ENCODE assay signal across 2 cellular contexts in genomic region chrX:14380044-14380443, GRCh38.
TF ChIP-seq lines count a peak whose summit lies in the region.

No MANE protein-coding gene starts in this region.

TF ChIP-seq in HEK293, 187 proteins besides CTCF, POLR2A, EP300 and RAD21 (continued from another document):
- TF ChIP-seq ZNF211 (tag by site-specific recombination; IDR thresholded peaks at IDR 0.05; ENCODE audit: low read depth) (no peak), ZNF704 (tag by site-specific recombination; IDR thresholded peaks at IDR 0.05) (no peak)

TF ChIP-seq in GM23338, 12 proteins besides CTCF, POLR2A, EP300 and RAD21 (continued from another document):
- TF ChIP-seq ETS1 (IDR thresholded peaks at IDR 0.05) (no peak), CREB1 (CRISPR knock-in tag; IDR thresholded peaks at IDR 0.05; ENCODE audit: low read depth) (no peak), EZH2phosphoT487 (IDR thresholded peaks at IDR 0.05; ENCODE audit: unreplicated experiment) (no peak), ZNF462 (CRISPR knock-in tag; IDR thresholded peaks at IDR 0.05) (no peak), NANOG (IDR thresholded peaks at IDR 0.05; ENCODE audit: borderline replicate concordance) (no peak), JUNB (IDR thresholded peaks at IDR 0.05; ENCODE audit: unreplicated experiment) (no peak), ZNF114 (CRISPR knock-in tag; IDR thresholded peaks at IDR 0.05) (no peak), EZH2 (IDR thresholded peaks at IDR 0.05; ENCODE audit: low read depth, unreplicated experiment) (no peak), STAT1 (IDR thresholded peaks at IDR 0.05; ENCODE audit: unreplicated experiment) (no peak), ZNF331 (CRISPR knock-in tag; IDR thresholded peaks at IDR 0.05; ENCODE audit: low read depth) (no peak)
